Comparison of ENCODE assay signal across 1 cellular context in the genomic region with DNA sequence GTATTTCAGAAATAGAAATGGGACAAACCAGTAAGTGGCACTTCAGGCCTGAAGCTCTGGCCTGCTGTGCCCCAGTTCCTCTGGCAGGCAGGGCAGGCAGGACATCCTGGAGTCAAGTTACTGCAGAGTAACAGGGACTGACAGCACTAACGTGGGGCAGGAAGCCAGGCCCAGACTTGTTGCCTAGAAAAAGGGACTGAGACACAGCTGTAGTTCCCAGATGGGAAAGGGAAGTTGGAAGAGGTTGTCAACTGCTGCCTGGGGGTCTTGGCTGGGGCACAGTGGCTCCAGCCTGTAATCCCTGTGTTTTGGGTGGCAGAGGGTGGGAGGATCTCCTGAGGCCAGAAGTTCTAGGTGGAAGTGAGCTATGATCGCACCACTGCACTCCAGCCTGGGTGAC.
TF ChIP-seq lines count a peak whose summit lies in the region.

No MANE protein-coding gene starts in this region.

TF ChIP-seq in HCT116, 20 proteins besides CTCF, POLR2A, EP300 and RAD21 (continued from another document):
- TF ChIP-seq, protein P1, sequence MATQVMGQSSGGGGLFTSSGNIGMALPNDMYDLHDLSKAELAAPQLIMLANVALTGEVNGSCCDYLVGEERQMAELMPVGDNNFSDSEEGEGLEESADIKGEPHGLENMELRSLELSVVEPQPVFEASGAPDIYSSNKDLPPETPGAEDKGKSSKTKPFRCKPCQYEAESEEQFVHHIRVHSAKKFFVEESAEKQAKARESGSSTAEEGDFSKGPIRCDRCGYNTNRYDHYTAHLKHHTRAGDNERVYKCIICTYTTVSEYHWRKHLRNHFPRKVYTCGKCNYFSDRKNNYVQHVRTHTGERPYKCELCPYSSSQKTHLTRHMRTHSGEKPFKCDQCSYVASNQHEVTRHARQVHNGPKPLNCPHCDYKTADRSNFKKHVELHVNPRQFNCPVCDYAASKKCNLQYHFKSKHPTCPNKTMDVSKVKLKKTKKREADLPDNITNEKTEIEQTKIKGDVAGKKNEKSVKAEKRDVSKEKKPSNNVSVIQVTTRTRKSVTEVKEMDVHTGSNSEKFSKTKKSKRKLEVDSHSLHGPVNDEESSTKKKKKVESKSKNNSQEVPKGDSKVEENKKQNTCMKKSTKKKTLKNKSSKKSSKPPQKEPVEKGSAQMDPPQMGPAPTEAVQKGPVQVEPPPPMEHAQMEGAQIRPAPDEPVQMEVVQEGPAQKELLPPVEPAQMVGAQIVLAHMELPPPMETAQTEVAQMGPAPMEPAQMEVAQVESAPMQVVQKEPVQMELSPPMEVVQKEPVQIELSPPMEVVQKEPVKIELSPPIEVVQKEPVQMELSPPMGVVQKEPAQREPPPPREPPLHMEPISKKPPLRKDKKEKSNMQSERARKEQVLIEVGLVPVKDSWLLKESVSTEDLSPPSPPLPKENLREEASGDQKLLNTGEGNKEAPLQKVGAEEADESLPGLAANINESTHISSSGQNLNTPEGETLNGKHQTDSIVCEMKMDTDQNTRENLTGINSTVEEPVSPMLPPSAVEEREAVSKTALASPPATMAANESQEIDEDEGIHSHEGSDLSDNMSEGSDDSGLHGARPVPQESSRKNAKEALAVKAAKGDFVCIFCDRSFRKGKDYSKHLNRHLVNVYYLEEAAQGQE (IDR thresholded peaks at IDR 0.05; ENCODE audit: low read depth): no peak
- no peak for TF ChIP-seq FOSL1 (IDR thresholded peaks at IDR 0.05; ENCODE audit: low read depth)
- TF ChIP-seq ZNF274 (IDR thresholded peaks at IDR 0.05; ENCODE audit: low read depth, low read length): no peak
- TF ChIP-seq YY1 (IDR thresholded peaks at IDR 0.05; ENCODE audit: extremely low read depth, insufficient replicate concordance, low read depth, low read length): no peak
- no peak for TF ChIP-seq EZH2 (IDR thresholded peaks at IDR 0.05)
